8 cellular contexts compared by ENCODE assay signal in the genomic region with DNA sequence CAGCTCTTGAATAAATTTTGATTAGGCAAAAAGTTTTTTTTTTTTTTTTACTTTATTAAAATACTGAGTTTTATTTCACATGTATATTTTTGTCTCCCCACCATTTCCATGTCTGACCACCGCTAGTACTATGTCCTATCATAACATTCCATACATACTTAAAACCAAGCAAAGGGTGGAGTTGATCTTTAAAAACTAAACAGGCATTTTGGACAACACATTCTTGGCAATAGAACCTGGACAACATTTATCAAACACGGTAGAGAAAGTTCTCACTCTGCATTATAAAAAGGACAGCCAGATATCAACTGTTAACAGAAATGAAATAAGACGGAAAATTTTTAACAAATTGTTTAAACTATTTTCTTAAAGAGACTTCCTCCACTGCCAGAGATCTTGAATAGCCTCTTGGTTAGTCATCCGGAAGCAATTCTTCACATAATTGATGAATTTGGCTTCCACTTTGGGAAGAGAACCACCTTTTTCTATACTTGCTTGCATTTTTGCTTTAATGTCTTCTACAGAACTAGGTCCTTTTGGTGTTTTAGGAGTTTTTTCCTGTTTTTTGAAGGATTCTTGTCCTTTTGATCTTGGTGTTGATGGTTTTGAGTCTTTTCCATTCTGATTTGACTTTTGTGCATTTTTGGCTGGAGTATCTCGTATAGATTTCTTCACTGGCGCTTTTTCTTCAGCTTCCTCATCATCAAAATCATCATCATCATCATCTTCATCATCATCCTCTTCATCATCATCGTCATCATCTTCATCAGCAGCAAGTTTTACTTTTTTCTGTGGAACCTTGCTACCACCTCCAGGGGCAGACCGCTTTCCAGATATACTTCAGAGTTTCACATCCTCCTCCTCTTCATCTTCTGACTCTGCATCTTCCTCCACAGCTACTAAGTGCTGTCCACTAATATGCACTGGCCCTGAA. TPM values are rescaled to one million over a fixed set of nuclear protein-coding genes. Genes with fewer than 3 reads are reported as not detected.
DNase-seq lines count a peak whose midpoint lies in the region; ATAC-seq, FAIRE-seq and TF ChIP-seq lines count a peak whose summit lies in the region.
"Not testable (repeated sequence)": the region's sequence is repeated elsewhere in the genome, so short reads cannot be mapped to it uniquely, and the experiment has no call there.

No MANE protein-coding gene starts in this region.

- H2AFZ ChIP-seq in PC-9; endothelial cell of umbilical vein (ENCODE audit: low read depth, low read length); HepG2 (ENCODE audit: low read length): not testable (repeated sequence)

- dilution Hi-C loops in endothelial cell of umbilical vein (cut with MboI; ENCODE audit: extremely low pct_ligation_motif_present, low sequenced_read_pairs): not testable (repeated sequence)

- intact Hi-C loops in Calu3 (cut with micrococcal nuclease; ENCODE audit: unreplicated experiment); PC-9 (cut with micrococcal nuclease; ENCODE audit: unreplicated experiment); MCF 10A (cut with micrococcal nuclease); endothelial cell of umbilical vein (cut with micrococcal nuclease); HepG2 (cut with micrococcal nuclease; ENCODE audit: unreplicated experiment): not testable (repeated sequence)

- H3K27me3 ChIP-seq in PC-9 (ENCODE audit: insufficient read depth, low read depth); endothelial cell of umbilical vein (ENCODE audit: control insufficient read depth in 2 of 2, insufficient read depth in 2 of 2, low read length in 2 of 2); HepG2 (ENCODE audit: control insufficient read depth in 1 of 2, insufficient read depth in 2 of 2, low read length in 2 of 2); skeletal muscle satellite cell (ENCODE audit: control insufficient read depth, insufficient read depth, low read length): not testable (repeated sequence)

- not testable (repeated sequence) for H3K36me3 Mint-ChIP-seq in Calu3 (ENCODE audit: insufficient read depth, unreplicated experiment); MCF 10A (ENCODE audit: insufficient read depth, unreplicated experiment)

- WGBS in HepG2 (ENCODE audit: low lambda C conversion rate): 81% methylated on average over 8 of the region's 8 CpGs

- not testable (repeated sequence) for H3K4me3 Mint-ChIP-seq in Calu3 (ENCODE audit: low read depth, unreplicated experiment); MCF 10A (ENCODE audit: unreplicated experiment)

- BruUV-seq in Calu3 (replicated peaks; lab: Mats Ljungman, UMichigan): TSS peak; percentile 99
- TSS peak; percentile 100 for BruUV-seq in PC-9 (replicated peaks; lab: Mats Ljungman, UMichigan)
- BruUV-seq in MCF 10A (replicated peaks; lab: Mats Ljungman, UMichigan): TSS peak; percentile 98
- BruUV-seq in endothelial cell of umbilical vein (replicated peaks; lab: Mats Ljungman, UMichigan): TSS peak; percentile 97
- not testable (repeated sequence) for BruUV-seq in HepG2 (replicated peaks; lab: Mats Ljungman, UMichigan)

- H4K20me1 ChIP-seq in PC-9 (ENCODE audit: insufficient read depth); endothelial cell of umbilical vein (replicated peaks; ENCODE audit: control insufficient read depth, extremely low read depth, insufficient read depth, low read length); HepG2 (ENCODE audit: insufficient read depth, low read length): not testable (repeated sequence)

- not testable (repeated sequence) for H3K9me3 Mint-ChIP-seq in Calu3 (ENCODE audit: low read depth, unreplicated experiment); MCF 10A (ENCODE audit: unreplicated experiment)

- not testable (repeated sequence) for ATAC-seq in HepG2

- not testable (repeated sequence) for TF ChIP-seq EP300 in HepG2 (IDR thresholded peaks at IDR 0.05; ENCODE audit: low read depth in 2 of 2, low read length in 2 of 2); HepG2 (CRISPR knock-in tag; IDR thresholded peaks at IDR 0.05; ENCODE audit: borderline replicate concordance)

- not testable (repeated sequence) for H3K4me1 ChIP-seq in HEK293 (ENCODE audit: control insufficient read depth, insufficient read depth, low read length); PC-9 (replicated peaks; ENCODE audit: insufficient read depth); endothelial cell of umbilical vein (ENCODE audit: control insufficient read depth, extremely low read depth, insufficient read depth, low read length)
- H3K4me1 ChIP-seq in HepG2 (ENCODE audit: insufficient read depth, low read length): peaks cover 14% of the 10 kb centered on the region
- H3K4me1 ChIP-seq in skeletal muscle satellite cell (ENCODE audit: control insufficient read depth, insufficient read depth, low read length): peaks cover 15% of the 10 kb centered on the region

- H3K4me3 ChIP-seq in HEK293 (ENCODE audit: low read depth, low read length); PC-9; endothelial cell of umbilical vein (replicated peaks in 1 of 3; ENCODE audit: insufficient read depth in 1 of 3, low read depth in 1 of 3, low read length in 3 of 3); HepG2 (replicated peaks in 1 of 3; ENCODE audit: insufficient read depth in 1 of 3, low read depth in 2 of 3, low read length in 3 of 3); skeletal muscle satellite cell (ENCODE audit: low read length): not testable (repeated sequence)

- not testable (repeated sequence) for H3K27ac ChIP-seq in HEK293 (ENCODE audit: extremely low read depth, low read depth, low read length); PC-9; endothelial cell of umbilical vein (ENCODE audit: insufficient read depth, low read depth, low read length); HepG2 (ENCODE audit: extremely low read length, insufficient read depth, low read length)

- not testable (repeated sequence) for H3K9me2 ChIP-seq in PC-9 (ENCODE audit: insufficient read depth)

- H3K27ac Mint-ChIP-seq in Calu3 (ENCODE audit: unreplicated experiment); MCF 10A (ENCODE audit: low read depth, unreplicated experiment): not testable (repeated sequence)

- H3K9me3 ChIP-seq in HEK293 (ENCODE audit: control insufficient read depth, insufficient read depth, low read depth, low read length); PC-9 (ENCODE audit: insufficient read depth, low read depth); endothelial cell of umbilical vein (replicated peaks; ENCODE audit: control insufficient read depth, insufficient read depth, low read length); HepG2 (ENCODE audit: low read length); skeletal muscle satellite cell (replicated peaks; ENCODE audit: low read length): not testable (repeated sequence)

- not testable (repeated sequence) for FAIRE-seq in endothelial cell of umbilical vein (lab: Jason Lieb, UNC); HepG2 (lab: Jason Lieb, UNC)

- DNase-seq in Calu3; PC-9; MCF 10A (ENCODE audit: unreplicated experiment); HepG2 (ENCODE audit: low spot score): not testable (repeated sequence)
- peak; percentile 19 for DNase-seq in amniotic epithelial cell (ENCODE audit: low read depth)
- DNase-seq in endothelial cell of umbilical vein (ENCODE audit: low read depth, low spot score): peak; percentile 16

- H3K4me2 ChIP-seq in PC-9; endothelial cell of umbilical vein (ENCODE audit: insufficient read depth, low read length); HepG2 (ENCODE audit: low read depth, low read length): not testable (repeated sequence)
- peak overlapping the region; percentile 18 for H3K4me2 ChIP-seq in skeletal muscle satellite cell (ENCODE audit: low read length)

- not testable (repeated sequence) for H3K4me1 Mint-ChIP-seq in Calu3 (ENCODE audit: low read depth, unreplicated experiment); MCF 10A (ENCODE audit: insufficient read depth, unreplicated experiment)

- in situ Hi-C loops in HepG2 (cut with HindIII; ENCODE audit: extremely low pct_ligation_motif_present, low pct_unique_long_range_greater_than_20kb): not testable (repeated sequence)

- CTCF ChIA-PET in Calu3 (lab: Charles Lee) (interaction anchor here (0.6 to 0.7 kb wide), 3 partner anchors 32 to 108 kb away, joined by 3 to 5 read pairs (median 3); no protein-coding TSS in a partner anchor), HEK293 (lab: Yijun Ruan, JAX) (interaction anchor here (0.6 to 1.7 kb wide), 4 partner anchors 14 to 1774 kb away, joined by 3 to 4 read pairs (median 3); no protein-coding TSS in a partner anchor), MCF 10A (lab: Yijun Ruan, JAX) (interaction anchor here (0.6 to 1.2 kb wide), 3 partner anchors 15 to 1365 kb away, joined by 3 to 4 read pairs (median 4); no protein-coding TSS in a partner anchor), endothelial cell of umbilical vein (lab: Charles Lee) (interaction anchor here (1.5 kb wide), 1 partner anchor 10 kb away, joined by 6 read pairs; no protein-coding TSS in a partner anchor)
- CTCF ChIA-PET in PC-9 (lab: Charles Lee); HepG2 (lab: Yijun Ruan, JAX; ENCODE audit: low intra/inter-chr PET ratio, low total read pairs): not testable (repeated sequence)

- not testable (repeated sequence) for H3K9ac ChIP-seq in endothelial cell of umbilical vein (replicated peaks; ENCODE audit: extremely low read depth, insufficient read depth, low read length); HepG2 (ENCODE audit: insufficient read depth, low read depth, low read length); skeletal muscle satellite cell (ENCODE audit: low read depth, low read length)

- H3K79me2 ChIP-seq in PC-9 (ENCODE audit: low read depth); endothelial cell of umbilical vein (ENCODE audit: control insufficient read depth, insufficient read depth, low read length); HepG2 (ENCODE audit: insufficient read depth, low read length): not testable (repeated sequence)

- H3F3A ChIP-seq in PC-9 (ENCODE audit: insufficient read depth, low read depth): not testable (repeated sequence)

- TF ChIP-seq RAD21 in HepG2 (CRISPR knock-in tag; IDR thresholded peaks at IDR 0.05): not testable (repeated sequence)

- H3K9me1 ChIP-seq in endothelial cell of umbilical vein (replicated peaks; ENCODE audit: control insufficient read depth, extremely low read depth, insufficient read depth, low read length): not testable (repeated sequence)

- POLR2A ChIA-PET in HEK293 (lab: Yijun Ruan, JAX); PC-9 (lab: Charles Lee; ENCODE audit: unreplicated experiment); MCF 10A (lab: Yijun Ruan, JAX); endothelial cell of umbilical vein (lab: Charles Lee); HepG2 (lab: Yijun Ruan, JAX): not testable (repeated sequence)

- H3K36me3 ChIP-seq in HEK293 (ENCODE audit: control insufficient read depth in 2 of 2, insufficient read depth in 1 of 2, low read length in 2 of 2); PC-9 (ENCODE audit: low read depth); endothelial cell of umbilical vein (ENCODE audit: control insufficient read depth in 2 of 2, extremely low read depth in 1 of 2, insufficient read depth in 2 of 2, low read length in 2 of 2); HepG2 (replicated peaks in 1 of 2; ENCODE audit: control insufficient read depth in 1 of 2, insufficient read depth in 2 of 2, low read length in 2 of 2); skeletal muscle satellite cell (ENCODE audit: insufficient read depth, low read length): not testable (repeated sequence)

- not testable (repeated sequence) for TF ChIP-seq POLR2A in endothelial cell of umbilical vein (IDR thresholded peaks at IDR 0.05; ENCODE audit: low read depth, low read length); HepG2 (IDR thresholded peaks at IDR 0.05; ENCODE audit: insufficient read depth in 1 of 2, low read depth in 2 of 2, low read length in 2 of 2)

- H3K27me3 Mint-ChIP-seq in Calu3 (ENCODE audit: unreplicated experiment); MCF 10A (ENCODE audit: insufficient read depth, unreplicated experiment): not testable (repeated sequence)

- TF ChIP-seq CTCF in Calu3 (IDR thresholded peaks at IDR 0.05; ENCODE audit: unreplicated experiment); HEK293 (tag by site-specific recombination; IDR thresholded peaks at IDR 0.05); PC-9 (conservative IDR thresholded peaks at IDR 0.05); MCF 10A (IDR thresholded peaks at IDR 0.05; ENCODE audit: unreplicated experiment); endothelial cell of umbilical vein (IDR thresholded peaks at IDR 0.05; ENCODE audit: extremely low read depth in 1 of 2, insufficient read depth in 1 of 2, low read depth in 1 of 2, low read length in 2 of 2); HepG2 (CRISPR knock-in tag; IDR thresholded peaks at IDR 0.05): not testable (repeated sequence)

RNA-seq across cellular contexts. Expression of gene POU5F2, which starts 58.7 kb away (rescaled TPM):
- 1.4 and 2.0 TPM in 2 replicates for total RNA-seq in Calu3 (2022)
- total RNA-seq in PC-9 (2021): 0.95 and 1.1 TPM in 2 replicates
- 0.72 and 0.76 TPM in 2 replicates for total RNA-seq in MCF 10A (2022)
- total RNA-seq in endothelial cell of umbilical vein: 1.2 TPM in 2 replicates
- 0.11 and 0.14 TPM in 2 replicates for polyA plus RNA-seq in endothelial cell of umbilical vein
- 0.01 TPM in 2 replicates for polyA plus RNA-seq in endothelial cell of umbilical vein (2011; cell fraction: cytosol; rRNA removed)
- polyA plus RNA-seq in endothelial cell of umbilical vein (2011; cell fraction: nucleus; rRNA removed): 2.8 and 2.9 TPM in 2 replicates
- polyA plus RNA-seq in endothelial cell of umbilical vein (2012): 0.03 and 0.04 TPM in 2 replicates
- polyA minus RNA-seq in endothelial cell of umbilical vein: 3.6 and 3.7 TPM in 2 replicates
- polyA minus RNA-seq in endothelial cell of umbilical vein (2011; cell fraction: cytosol; rRNA and poly(A)+ RNA removed): 0.10 TPM
- 26.7 and 37.0 TPM in 2 replicates for polyA minus RNA-seq in endothelial cell of umbilical vein (2011; cell fraction: nucleus; rRNA and poly(A)+ RNA removed)
- 0.10 and 0.38 TPM in 2 replicates for total RNA-seq in HepG2 (2016; rRNA removed; fragmentation: Illumina TruSeq; extraction: Trizol)
- not detected in 2 replicates for total RNA-seq in HepG2 (2016; cell fraction: cytosol; rRNA removed; fragmentation: Illumina TruSeq; extraction: Trizol; ENCODE audit: low read depth)
- 0.12 and 0.35 TPM in 2 replicates for total RNA-seq in HepG2 (2016; cell fraction: insoluble cytoplasmic fraction; rRNA removed; fragmentation: Illumina TruSeq; extraction: Trizol)
- 0.03 TPM in 1 of 2 replicates, not detected in the other for total RNA-seq in HepG2 (2016; cell fraction: membrane; rRNA removed; fragmentation: Illumina TruSeq; extraction: Trizol)
- 2.4 and 2.5 TPM in 2 replicates for total RNA-seq in HepG2 (2016; cell fraction: nucleus; rRNA removed; fragmentation: Illumina TruSeq; extraction: Trizol)
- 0.09 and 0.13 TPM in 2 replicates for polyA plus RNA-seq in HepG2 (2011; rRNA removed)
- 0.01 TPM in 1 of 2 replicates, not detected in the other for polyA plus RNA-seq in HepG2 (2011; cell fraction: cytosol; rRNA removed)
- 0.74 and 1.0 TPM in 2 replicates for polyA plus RNA-seq in HepG2 (2011; cell fraction: nucleus; rRNA removed)
- 0.04 TPM in 1 of 2 replicates, not detected in the other for polyA plus RNA-seq in HepG2 (2012)
- polyA plus RNA-seq in HepG2 (2016; cell fraction: cytosol; fragmentation: Illumina TruSeq; extraction: Trizol; ENCODE audit: low read depth): not detected in 2 replicates
- not detected in 2 replicates for polyA plus RNA-seq in HepG2 (2016; cell fraction: insoluble cytoplasmic fraction; fragmentation: Illumina TruSeq; extraction: Trizol; ENCODE audit: low read depth)
- polyA plus RNA-seq in HepG2 (2016; cell fraction: membrane; fragmentation: Illumina TruSeq; extraction: Trizol; ENCODE audit: low read depth): not detected in 2 replicates
- 0.11 TPM in 1 of 2 replicates, not detected in the other for polyA plus RNA-seq in HepG2 (2016; cell fraction: nucleus; fragmentation: Illumina TruSeq; extraction: Trizol; ENCODE audit: insufficient read depth, low read depth)
- 1.6 and 1.9 TPM in 2 replicates for polyA minus RNA-seq in HepG2 (2011; rRNA and poly(A)+ RNA removed; ENCODE audit: low replicate concordance)
- 0.09 and 0.10 TPM in 2 replicates for polyA minus RNA-seq in HepG2 (2011; cell fraction: cytosol; rRNA and poly(A)+ RNA removed)
- 17.4 and 20.1 TPM in 2 replicates for polyA minus RNA-seq in HepG2 (2011; cell fraction: nucleus; rRNA and poly(A)+ RNA removed)
- total RNA-seq in skeletal muscle satellite cell (2012; rRNA removed): 0.87 and 1.3 TPM in 2 replicates
